29 cellular contexts compared by ENCODE assay signal in genomic region chr11:91688672-91689071, GRCh38.
DNase-seq lines count a peak whose midpoint lies in the region; ATAC-seq and TF ChIP-seq lines count a peak whose summit lies in the region.
"Had no signal": no experiment of that assay in that cellular context is flagged by ENCODE, and none has a peak within 500 bp of the region (broad histone marks: within the 10 kb centered on the region; RNA-seq: fewer than 3 reads in every experiment).

No MANE protein-coding gene starts in this region.

- TF ChIP-seq CTCF in SK-N-SH (IDR thresholded peaks at IDR 0.05) = no peak
- TF ChIP-seq CTCF in retinal pigment epithelial cell (conservative IDR thresholded peaks at IDR 0.05; ENCODE audit: low read depth, low read length) = no peak

- TF ChIP-seq RAD21 in SK-N-SH (IDR thresholded peaks at IDR 0.05; ENCODE audit: low read length) = no peak

- no peaks in the 10 kb centered on the region for H3K36me3 ChIP-seq in SK-N-SH (replicated peaks in 1 of 2; ENCODE audit: control insufficient read depth in 1 of 2, insufficient read depth in 2 of 2, low read length in 1 of 2)
- H3K36me3 ChIP-seq: BE2C; BLaER1; BLaER1 treated with 17β-estradiol and CSF1 and Interleukin-3, amounts not matched to agents 10 nM and 100 nM had no signal

- no peak overlapping the region for H3K9ac ChIP-seq in SK-N-SH
- H3K9ac ChIP-seq: BLaER1; BLaER1 treated with 17β-estradiol and CSF1 and Interleukin-3, amounts not matched to agents 10 nM and 100 nM had no signal

- H2AFZ ChIP-seq in SK-N-SH (ENCODE audit: low read depth) = no peak overlapping the region

- H3K9me3 ChIP-seq in SK-N-SH = no peaks in the 10 kb centered on the region
- H3K9me3 ChIP-seq: A549; BE2C; BLaER1; BLaER1 treated with 17β-estradiol and CSF1 and Interleukin-3, amounts not matched to agents 10 nM and 100 nM; Caco-2 had no signal

- POLR2A ChIA-PET in SK-N-SH (lab: Yijun Ruan, JAX) = no interaction called here

- no peaks in the 10 kb centered on the region; a peak in 2 of 4 replicates for H3K4me1 ChIP-seq in SK-N-SH (ENCODE audit: control insufficient read depth in 1 of 2, insufficient read depth in 2 of 2, low read depth in 1 of 2, low read length in 1 of 2)
- H3K4me1 ChIP-seq: A549; BLaER1; BLaER1 treated with 17β-estradiol and CSF1 and Interleukin-3, amounts not matched to agents 10 nM and 100 nM; Caco-2 had no signal

- no peak overlapping the region for H3K27ac ChIP-seq in SK-N-SH (ENCODE audit: low read depth in 2 of 2, low read length in 1 of 2)
- H3K27ac ChIP-seq: 22Rv1; A549; BLaER1; BLaER1 treated with 17β-estradiol and CSF1 and Interleukin-3, amounts not matched to agents 10 nM and 100 nM; C4-2B had no signal

- no peak overlapping the region for H3K4me3 ChIP-seq in SK-N-SH (ENCODE audit: low read depth in 2 of 2, low read length in 1 of 2)
- H3K4me3 ChIP-seq in retinal pigment epithelial cell (ENCODE audit: low read length) = no peak overlapping the region
- H3K4me3 ChIP-seq: A549; BLaER1; BLaER1 treated with 17β-estradiol and CSF1 and Interleukin-3, amounts not matched to agents 10 nM and 100 nM had no signal

- H3K79me2 ChIP-seq in SK-N-SH (ENCODE audit: insufficient read depth) = no peaks in the 10 kb centered on the region

- CTCF ChIA-PET in SK-N-SH (lab: Yijun Ruan, JAX) = no interaction called here

- no peaks in the 10 kb centered on the region for H3K27me3 ChIP-seq in SK-N-SH (ENCODE audit: insufficient read depth)
- H3K27me3 ChIP-seq: BE2C; BLaER1; BLaER1 treated with 17β-estradiol and CSF1 and Interleukin-3, amounts not matched to agents 10 nM and 100 nM had no signal

- no peak for TF ChIP-seq EP300 in SK-N-SH (IDR thresholded peaks at IDR 0.05; ENCODE audit: borderline replicate concordance in 1 of 2, low read depth in 1 of 2, low read length in 1 of 2)

- WGBS in SK-N-SH (ENCODE audit: low lambda C conversion rate) = 62% methylated on average over 1 of the region's 1 CpG

- no peak overlapping the region for H3K4me2 ChIP-seq in SK-N-SH
- H3K4me2 ChIP-seq: A549; BLaER1; BLaER1 treated with 17β-estradiol and CSF1 and Interleukin-3, amounts not matched to agents 10 nM and 100 nM had no signal

- no peaks in the 10 kb centered on the region for H4K20me1 ChIP-seq in SK-N-SH (ENCODE audit: insufficient read depth)
- H4K20me1 ChIP-seq: BLaER1; BLaER1 treated with 17β-estradiol and CSF1 and Interleukin-3, amounts not matched to agents 10 nM and 100 nM had no signal

- ATAC-seq in SK-N-SH treated with all-trans-retinoic acid at 6 μM for 48 hours (peak; percentile 56; the same call in 2 of the 3 replicates), GM18505 (IDR thresholded peaks at IDR 0.05; ENCODE audit: unreplicated experiment) (no peak)
- ATAC-seq: A549; CD8-positive, alpha-beta T cell had no signal

- H3K9me2 ChIP-seq in SK-N-SH = no peaks in the 10 kb centered on the region

- no peak for TF ChIP-seq POLR2A in GM18505 (IDR thresholded peaks at IDR 0.05; ENCODE audit: borderline replicate concordance, extremely low read depth, insufficient read depth, insufficient read length)

- no peak for DNase-seq in SK-N-SH
- DNase-seq in retinal pigment epithelial cell (ENCODE audit: low read depth) = peak; percentile 72
- DNase-seq: 8988T; ACHN; AML-193; BE2C; C1 segment of cervical spinal cord; Caco-2; Calu3; CD4-positive, alpha-beta memory T cell; CD4-positive, alpha-beta T cell; CD4-positive, CD25-positive, alpha-beta regulatory T cell; CD8-positive, alpha-beta memory T cell; CD8-positive, alpha-beta T cell; COR-L47; DMS 273 treated with DMSO at 0.1 percent for 48 hours; DMS153; DMS53; DMS79; DMS79 treated with DMSO at 0.1 percent for 48 hours; DND-41; EL had no signal

- no peaks in the 10 kb centered on the region for H3F3A ChIP-seq in SK-N-SH (replicated peaks; ENCODE audit: insufficient read depth)

TF ChIP-seq in SK-N-SH treated with all-trans-retinoic acid at 6 μM for 48 hours, 23 proteins besides CTCF, POLR2A, EP300 and RAD21:
- TF ChIP-seq ESRRG (CRISPR knock-in tag; IDR thresholded peaks at IDR 0.05) (no peak), ISL1 (CRISPR knock-in tag; IDR thresholded peaks at IDR 0.05) (peak; percentile 79)

TF ChIP-seq in SK-N-SH, 30 proteins besides CTCF, POLR2A, EP300 and RAD21:
- TF ChIP-seq USF1 (IDR thresholded peaks at IDR 0.05; ENCODE audit: borderline replicate concordance, low read depth) = no peak
- TF ChIP-seq CHD2 (IDR thresholded peaks at IDR 0.05; ENCODE audit: low read length, partially characterized antibody) = no peak
- no peak for TF ChIP-seq POLR2AphosphoS5 (IDR thresholded peaks at IDR 0.05; ENCODE audit: low read depth, low read length)
- TF ChIP-seq FOXJ3 (CRISPR knock-in tag; IDR thresholded peaks at IDR 0.05) = no peak
- TF ChIP-seq, protein P1, sequence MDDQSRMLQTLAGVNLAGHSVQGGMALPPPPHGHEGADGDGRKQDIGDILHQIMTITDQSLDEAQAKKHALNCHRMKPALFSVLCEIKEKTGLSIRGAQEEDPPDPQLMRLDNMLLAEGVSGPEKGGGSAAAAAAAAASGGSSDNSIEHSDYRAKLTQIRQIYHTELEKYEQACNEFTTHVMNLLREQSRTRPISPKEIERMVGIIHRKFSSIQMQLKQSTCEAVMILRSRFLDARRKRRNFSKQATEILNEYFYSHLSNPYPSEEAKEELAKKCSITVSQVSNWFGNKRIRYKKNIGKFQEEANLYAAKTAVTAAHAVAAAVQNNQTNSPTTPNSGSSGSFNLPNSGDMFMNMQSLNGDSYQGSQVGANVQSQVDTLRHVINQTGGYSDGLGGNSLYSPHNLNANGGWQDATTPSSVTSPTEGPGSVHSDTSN (IDR thresholded peaks at IDR 0.05) = no peak
- no peak for TF ChIP-seq SMC3 (IDR thresholded peaks at IDR 0.05; ENCODE audit: low read depth, low read length)
- TF ChIP-seq IRF3 (IDR thresholded peaks at IDR 0.05; ENCODE audit: low read depth, low read length) = no peak
- TF ChIP-seq TEAD4 (IDR thresholded peaks at IDR 0.05; ENCODE audit: borderline replicate concordance, insufficient read depth) = no peak
- no peak for TF ChIP-seq GABPA (IDR thresholded peaks at IDR 0.05; ENCODE audit: low read depth)
- TF ChIP-seq NRF1 (IDR thresholded peaks at IDR 0.05; ENCODE audit: low read depth, low read length) = no peak
- TF ChIP-seq SIN3A (IDR thresholded peaks at IDR 0.05; ENCODE audit: borderline replicate concordance, low read depth, low read length) = no peak
- no peak for TF ChIP-seq ELF1 (IDR thresholded peaks at IDR 0.05)
- no peak for TF ChIP-seq TAF1 (IDR thresholded peaks at IDR 0.05; ENCODE audit: borderline replicate concordance, low read depth, low read length)
- no peak for TF ChIP-seq RFX5 (IDR thresholded peaks at IDR 0.05; ENCODE audit: low read length)
- TF ChIP-seq RCOR1 (IDR thresholded peaks at IDR 0.05; ENCODE audit: low read length) = no peak
TF ChIP-seq in SK-N-SH: peak in this region for 0.
